16 cellular contexts compared by ENCODE assay signal in the genomic region with DNA sequence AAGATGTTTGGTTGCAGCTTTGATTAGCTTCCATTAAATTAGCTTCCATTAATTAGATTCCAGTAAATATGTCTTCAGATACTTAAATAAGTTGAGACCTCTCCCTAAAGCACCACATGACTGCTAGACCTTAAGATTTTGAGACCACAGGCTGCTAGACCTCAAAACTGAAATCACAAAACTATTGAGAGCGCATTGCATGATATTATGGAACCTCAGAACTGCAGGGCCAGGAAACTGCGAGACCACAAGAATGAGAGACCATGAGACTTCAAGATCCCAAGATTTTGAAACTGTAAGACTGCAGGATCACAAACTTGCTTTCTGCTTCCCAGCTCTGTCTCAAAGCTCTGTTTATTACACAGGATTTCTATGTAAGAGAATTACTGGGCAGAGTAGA.
"Had no signal": no experiment of that assay in that cellular context is flagged by ENCODE, and none has a peak within 500 bp of the region (broad histone marks: within the 10 kb centered on the region; RNA-seq: fewer than 3 reads in every experiment).

No MANE protein-coding gene starts in this region.

- ATAC-seq: esophagus mucosa, gastroesophageal sphincter, left lobe of liver, natural killer cell had no signal

- H3K4me1 ChIP-seq: gastroesophageal sphincter, right atrium auricular region, sigmoid colon had no signal

- H3K9me3 ChIP-seq: gastroesophageal sphincter, right atrium auricular region, sigmoid colon had no signal

- H3K36me3 ChIP-seq: gastroesophageal sphincter, right atrium auricular region, sigmoid colon had no signal

- DNase-seq: effector memory CD4-positive, alpha-beta T cell; foreskin fibroblast; glutamatergic neuron; islet precursor cell; mammary epithelial cell; natural killer cell; posterior cingulate gyrus; sigmoid colon; small intestine; stimulated activated CD4-positive, alpha-beta T cell treated with anti-CD3 and anti-CD28 coated beads, Interleukin-2, amount 100 ng/mL, for 48 hours; stimulated activated naive CD4-positive, alpha-beta T cell treated with Interleukin-2 at 50 U/mL for 16 hours; trophoblast cell had no signal

- H3K27me3 ChIP-seq: right atrium auricular region, sigmoid colon had no signal

- H3K4me3 ChIP-seq: gastroesophageal sphincter, right atrium auricular region, sigmoid colon had no signal

- H3K27ac ChIP-seq: gastroesophageal sphincter, right atrium auricular region, sigmoid colon had no signal
